In the genomic region with DNA sequence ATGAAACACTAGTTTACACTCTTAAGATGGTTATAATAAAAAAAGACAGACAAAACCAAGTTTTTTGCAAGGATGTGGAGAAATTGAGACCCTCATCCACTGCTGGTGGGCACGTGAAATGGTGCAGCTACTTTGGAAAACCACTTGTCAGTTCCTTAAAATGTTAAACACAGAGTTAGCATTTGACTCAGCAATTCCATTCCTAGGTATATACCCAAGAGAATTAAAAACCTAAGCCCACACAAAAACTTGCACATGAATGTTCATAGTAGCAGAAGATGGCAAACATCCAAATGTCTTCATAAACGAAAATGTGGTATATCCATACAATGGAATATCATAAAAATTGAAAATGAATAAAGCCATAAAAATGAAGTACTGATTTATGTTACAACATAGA, we compare ENCODE assay signal across 1 cellular context.
A peak's percentile ranks its signal among the peaks of the same experiment; 100 is the strongest.
TF ChIP-seq lines count a peak whose summit lies in the region.

No MANE protein-coding gene starts in this region.

TF ChIP-seq in GM12878, 131 proteins besides CTCF, POLR2A, EP300 and RAD21:
- TF ChIP-seq YY1 (IDR thresholded peaks at IDR 0.05; ENCODE audit: low read depth, low read length) (no peak), BHLHE40 (IDR thresholded peaks at IDR 0.05; ENCODE audit: borderline replicate concordance in 1 of 2, low read depth in 2 of 2, low read length in 1 of 2) (0 out of 4 replicates have a peak, but pooled peaks have one; percentile 6 to 8), IKZF2 (IDR thresholded peaks at IDR 0.05) (peak in 1 of 2 experiments; percentile 26; a peak in 2 of 4 replicates)
